Comparison of ENCODE assay signal across 9 cellular contexts in the genomic region with DNA sequence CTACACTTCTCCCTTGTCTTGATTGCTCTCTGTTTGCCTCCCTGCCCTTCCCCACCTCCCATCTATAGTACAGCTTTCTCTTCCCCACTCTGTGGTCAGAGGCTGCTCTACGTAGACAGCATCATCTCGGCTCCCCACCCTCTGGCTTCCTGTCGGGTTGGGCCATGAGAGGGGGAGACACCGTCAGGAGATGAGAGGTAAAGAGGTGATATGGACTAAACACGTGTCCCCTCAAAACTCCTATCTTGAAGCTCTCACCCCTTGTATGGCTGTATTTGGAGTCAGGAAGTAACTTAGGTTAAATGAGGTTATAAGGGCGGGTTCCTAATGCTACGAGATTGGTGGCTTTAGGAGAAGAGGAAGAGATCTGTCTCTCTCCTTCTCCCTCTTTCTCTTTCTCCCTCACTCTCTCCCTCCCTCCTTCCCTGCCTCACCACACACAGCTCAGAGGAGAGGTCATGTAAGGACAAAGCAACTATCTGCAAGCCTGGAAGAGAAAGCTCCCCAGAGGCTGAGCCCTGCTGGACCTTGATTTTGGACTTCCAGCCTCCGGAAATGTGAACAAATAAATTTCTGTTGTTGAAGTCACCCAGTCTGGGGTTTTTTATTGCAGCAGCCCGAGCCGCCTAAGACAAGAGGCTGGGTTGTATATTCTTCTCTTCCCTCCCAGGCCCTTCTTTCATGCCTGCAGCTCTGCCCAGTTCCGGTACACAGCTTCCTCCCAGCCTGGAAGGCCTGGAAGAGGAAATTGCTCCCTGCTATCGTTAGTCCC.
DNase-seq lines count a peak whose midpoint lies in the region; ATAC-seq and TF ChIP-seq lines count a peak whose summit lies in the region.
"Had no signal": no experiment of that assay in that cellular context is flagged by ENCODE, and none has a peak within 500 bp of the region (broad histone marks: within the 10 kb centered on the region; RNA-seq: fewer than 3 reads in every experiment).

No MANE protein-coding gene starts in this region.

- H3K27ac ChIP-seq in A673 (ENCODE audit: low read depth, low read length, poor library complexity, severe bottlenecking), result peak overlapping the region; percentile 4

- CTCF ChIA-PET in A673 (lab: Charles Lee), result no interaction called here

- intact Hi-C loops in A673 (cut with micrococcal nuclease; ENCODE audit: unreplicated experiment), result loop anchor here (5.0 to 10.0 kb wide), 4 partner anchors 294 to 1217 kb away; a partner anchor contains a TSS

- peak; percentile 65 for ATAC-seq in GM21423 (IDR thresholded peaks at IDR 0.05; ENCODE audit: unreplicated experiment)
- ATAC-seq in HG02970 (IDR thresholded peaks at IDR 0.05; ENCODE audit: low FRiP score, unreplicated experiment), result no peak

- POLR2A ChIA-PET in A673 (lab: Charles Lee; ENCODE audit: low non-redundant PET), result no interaction called here

- H3K4me3 ChIP-seq in A673 (ENCODE audit: low read depth, low read length, poor library complexity, severe bottlenecking), result no peak overlapping the region

- no TSS peak for BruUV-seq in A673 (replicated peaks; lab: Mats Ljungman, UMichigan)

- no peaks in the 10 kb centered on the region for H3K27me3 ChIP-seq in A673 (replicated peaks; ENCODE audit: insufficient read depth, low read depth, low read length, poor library complexity)

- no peaks in the 10 kb centered on the region for H3K36me3 ChIP-seq in A673 (ENCODE audit: insufficient read depth, low read length, poor library complexity, severe bottlenecking)

- H3K9me3 ChIP-seq in A673 (ENCODE audit: low read depth, low read length, poor library complexity, severe bottlenecking), result no peaks in the 10 kb centered on the region

- DNase-seq in A673 (ENCODE audit: low spot score) (peak; percentile 17), SK-N-DZ (ENCODE audit: low spot score) (peak; percentile 65), DMS153 treated with DMSO at 0.1 percent for 48 hours (lab: John Stamatoyannopoulos, UW; ENCODE audit: unreplicated experiment) (no peak), SHP77 (lab: John Stamatoyannopoulos, UW) (no peak), HCEC 1CT (no peak)
- peak; percentile 7 for DNase-seq in effector CD8-positive, alpha-beta T cell (lab: John Stamatoyannopoulos, UW)
- DNase-seq: NCI-H1436 treated with DMSO at 0.1 percent for 48 hours had no signal

- TF ChIP-seq CTCF in A673 (conservative IDR thresholded peaks at IDR 0.05; ENCODE audit: low read depth, low read length), result no peak

- peaks cover 23% of the 10 kb centered on the region for H3K4me1 ChIP-seq in A673 (ENCODE audit: insufficient read depth, low read length, poor library complexity, severe bottlenecking)

Comparison
In these comparisons a context has a peak if more than half of its experiments do, and no peak if none do; other contexts are left out.
1. DNase-seq: peak in A673 (single experiment), SK-N-DZ (single experiment) and effector CD8-positive, alpha-beta T cell (single experiment); none in DMS153 treated with DMSO at 0.1 percent for 48 hours (single experiment), SHP77 (0 of 2) and HCEC 1CT (single experiment).